ENCODE assay signal across 22 cellular contexts in genomic region chr3:43754316-43754715, GRCh38.
DNase-seq lines count a peak whose midpoint lies in the region; ATAC-seq and TF ChIP-seq lines count a peak whose summit lies in the region.
"Had no signal": no experiment of that assay in that cellular context is flagged by ENCODE, and none has a peak within 500 bp of the region (broad histone marks: within the 10 kb centered on the region; RNA-seq: fewer than 3 reads in every experiment).

No MANE protein-coding gene starts in this region.

- H3K4me3 ChIP-seq in CD8-positive, alpha-beta T cell (ENCODE audit: low read depth, low read length) = no peak overlapping the region
- no peak overlapping the region for H3K4me3 ChIP-seq in osteoblast (ENCODE audit: insufficient read depth, low read length)
- H3K4me3 ChIP-seq: heart left ventricle, K562, right atrium auricular region, suprapubic skin had no signal

- no peaks in the 10 kb centered on the region for H3K27me3 ChIP-seq in CD8-positive, alpha-beta T cell (ENCODE audit: insufficient read depth, low read length)
- no peaks in the 10 kb centered on the region for H3K27me3 ChIP-seq in osteoblast (ENCODE audit: insufficient read depth, low read length)
- H3K27me3 ChIP-seq: heart left ventricle, right atrium auricular region, suprapubic skin had no signal

- ATAC-seq in CD8-positive, alpha-beta T cell = no peak
- ATAC-seq in GM19467 (IDR thresholded peaks at IDR 0.05; ENCODE audit: unreplicated experiment) (no peak), GM19328 (IDR thresholded peaks at IDR 0.05; ENCODE audit: unreplicated experiment) (no peak)
- ATAC-seq in stimulated activated naive B cell treated with anti-CD40 and anti-IgM and Interleukin-4, amounts not matched to agents 10 μg/mL and 1 μg/mL and 100 μg/mL, for 72 hours (replicated peaks) = no peak
- ATAC-seq: K562 had no signal

- H3K27ac ChIP-seq in CD8-positive, alpha-beta T cell (ENCODE audit: low read depth, low read length) = no peak overlapping the region
- peak overlapping the region; percentile 35 for H3K27ac ChIP-seq in osteoblast (ENCODE audit: low read depth, low read length)
- H3K27ac ChIP-seq: heart left ventricle, right atrium auricular region, suprapubic skin had no signal

- no peak for TF ChIP-seq CTCF in CD8-positive, alpha-beta T cell (IDR thresholded peaks at IDR 0.05)
- TF ChIP-seq CTCF in chondrocyte (IDR thresholded peaks at IDR 0.05) (no peak), osteoblast (IDR thresholded peaks at IDR 0.05; ENCODE audit: extremely low read depth, low read depth, low read length) (no peak)

- H3K27ac Mint-ChIP-seq in CD8-positive, alpha-beta T cell = peak overlapping the region; percentile 92
- peak overlapping the region; percentile 75 for H3K27ac Mint-ChIP-seq in chondrocyte (ENCODE audit: unreplicated experiment)
- H3K27ac Mint-ChIP-seq in stimulated activated naive B cell treated with anti-CD40 and anti-IgM and Interleukin-4, amounts not matched to agents 10 μg/mL and 1 μg/mL and 100 μg/mL, for 72 hours = no peak overlapping the region
- H3K27ac Mint-ChIP-seq: activated CD4-positive, alpha-beta T cell treated with anti-CD3 and anti-CD28 coated beads, Interleukin-2, amount 10 ng/mL, durations not matched to agents 24 days and 14 days; activated naive CD4-positive, alpha-beta T cell treated with anti-CD3 and anti-CD28 coated beads, Interleukin-2, amount 10 ng/mL, durations not matched to agents 7 days and 5 days; dendritic cell treated with granulocyte-macrophage colony-stimulating factor and Interleukin-4, amounts not matched to agents 40 ng/mL and 50 ng/mL, for 4 days; mesothelial cell of epicardium had no signal

- intact Hi-C loops in CD8-positive, alpha-beta T cell (cut with DNase I, micrococcal nuclease) = no loop called here

- POLR2A ChIA-PET in CD8-positive, alpha-beta T cell (lab: Charles Lee) = no interaction called here

- H4K20me1 ChIP-seq in osteoblast (ENCODE audit: insufficient read depth, low read length) = no peaks in the 10 kb centered on the region

- H3K79me2 ChIP-seq in osteoblast (ENCODE audit: insufficient read depth, low read length) = no peaks in the 10 kb centered on the region

- no peaks in the 10 kb centered on the region for H3K27me3 Mint-ChIP-seq in CD8-positive, alpha-beta T cell (ENCODE audit: low read depth)
- H3K27me3 Mint-ChIP-seq in chondrocyte (ENCODE audit: low read depth) = no peaks in the 10 kb centered on the region
- H3K27me3 Mint-ChIP-seq in stimulated activated naive B cell treated with anti-CD40 and anti-IgM and Interleukin-4, amounts not matched to agents 10 μg/mL and 1 μg/mL and 100 μg/mL, for 72 hours = peaks cover 20% of the 10 kb centered on the region in 2 donors

- peaks cover 39% of the 10 kb centered on the region for H3K4me1 ChIP-seq in CD8-positive, alpha-beta T cell (ENCODE audit: insufficient read depth, low read length)
- H3K4me1 ChIP-seq in osteoblast (ENCODE audit: insufficient read depth, low read length) = peaks cover 30% of the 10 kb centered on the region

- CTCF ChIA-PET in CD8-positive, alpha-beta T cell (lab: Charles Lee) = interaction anchor here (0.7 to 1.7 kb wide), 4 partner anchors 11 to 210 kb away, joined by 3 to 6 read pairs (median 4); no protein-coding TSS in a partner anchor

- H3K9me3 Mint-ChIP-seq in CD8-positive, alpha-beta T cell = no peaks in the 10 kb centered on the region
- H3K9me3 Mint-ChIP-seq in chondrocyte (ENCODE audit: low read depth) = peaks cover 4% of the 10 kb centered on the region
- no peaks in the 10 kb centered on the region for H3K9me3 Mint-ChIP-seq in stimulated activated naive B cell treated with anti-CD40 and anti-IgM and Interleukin-4, amounts not matched to agents 10 μg/mL and 1 μg/mL and 100 μg/mL, for 72 hours
- H3K9me3 Mint-ChIP-seq: activated CD4-positive, alpha-beta T cell treated with anti-CD3 and anti-CD28 coated beads, Interleukin-2, amount 10 ng/mL, durations not matched to agents 24 days and 14 days; activated naive CD4-positive, alpha-beta T cell treated with anti-CD3 and anti-CD28 coated beads, Interleukin-2, amount 10 ng/mL, durations not matched to agents 7 days and 5 days; dendritic cell treated with granulocyte-macrophage colony-stimulating factor and Interleukin-4, amounts not matched to agents 40 ng/mL and 50 ng/mL, for 4 days had no signal

- H3K36me3 ChIP-seq in CD8-positive, alpha-beta T cell (ENCODE audit: insufficient read depth, low read length) = no peaks in the 10 kb centered on the region
- H3K36me3 ChIP-seq in osteoblast (ENCODE audit: insufficient read depth, low read length) = no peaks in the 10 kb centered on the region
- H3K36me3 ChIP-seq: heart left ventricle, right atrium auricular region, suprapubic skin had no signal

- no peak overlapping the region for H2AFZ ChIP-seq in osteoblast (ENCODE audit: low read length)

- no peak for DNase-seq in CD8-positive, alpha-beta T cell
- DNase-seq in LHCN-M2 (ENCODE audit: low read depth) = peak; percentile 69
- DNase-seq in chondrocyte (ENCODE audit: low spot score) = no peak
- DNase-seq in osteoblast (ENCODE audit: insufficient read length, low spot score, missing footprints) = no peak
- no peak for DNase-seq in stimulated activated naive B cell treated with anti-CD40 and anti-IgM and Interleukin-4, amounts not matched to agents 10 μg/mL and 1 μg/mL and 100 μg/mL, for 72 hours
- DNase-seq in NCI-H69 (lab: John Stamatoyannopoulos, UW) = no peak
- DNase-seq: activated CD4-positive, alpha-beta T cell treated with anti-CD3 and anti-CD28 coated beads, Interleukin-2, amount 10 ng/mL, durations not matched to agents 24 days and 14 days; activated CD8-positive, alpha-beta memory T cell treated with anti-CD3 and anti-CD28 coated beads, Interleukin-2, amount 50 U/mL, for 48 hours; activated naive CD4-positive, alpha-beta T cell treated with anti-CD3 and anti-CD28 coated beads, Interleukin-2, amount 10 ng/mL, durations not matched to agents 7 days and 5 days; erythroblast; heart left ventricle; kidney; NCI-H2227 treated with DMSO at 0.1 percent for 48 hours; NK-92 treated with Interleukin-12 subunit alpha and Interleukin-12 subunit beta, amount 100 ng/mL, for 24 hours; stimulated activated CD4-positive, alpha-beta T cell treated with anti-CD3 and anti-CD28 coated beads, Interleukin-2, amount 100 ng/mL, for 48 hours had no signal

- H3K4me2 ChIP-seq in osteoblast (ENCODE audit: insufficient read depth, low read length) = peak overlapping the region; percentile 38

- H3K4me3 Mint-ChIP-seq in CD8-positive, alpha-beta T cell = no peak overlapping the region
- H3K4me3 Mint-ChIP-seq in chondrocyte (ENCODE audit: unreplicated experiment) = no peak overlapping the region
- no peak overlapping the region for H3K4me3 Mint-ChIP-seq in stimulated activated naive B cell treated with anti-CD40 and anti-IgM and Interleukin-4, amounts not matched to agents 10 μg/mL and 1 μg/mL and 100 μg/mL, for 72 hours
- H3K4me3 Mint-ChIP-seq: activated CD4-positive, alpha-beta T cell treated with anti-CD3 and anti-CD28 coated beads, Interleukin-2, amount 10 ng/mL, durations not matched to agents 24 days and 14 days; activated naive CD4-positive, alpha-beta T cell treated with anti-CD3 and anti-CD28 coated beads, Interleukin-2, amount 10 ng/mL, durations not matched to agents 7 days and 5 days; dendritic cell treated with granulocyte-macrophage colony-stimulating factor and Interleukin-4, amounts not matched to agents 40 ng/mL and 50 ng/mL, for 4 days; mesothelial cell of epicardium had no signal

- H3K9me3 ChIP-seq in CD8-positive, alpha-beta T cell (ENCODE audit: low read length) = no peaks in the 10 kb centered on the region
- no peaks in the 10 kb centered on the region for H3K9me3 ChIP-seq in osteoblast (ENCODE audit: low read depth, low read length)
- H3K9me3 ChIP-seq: heart left ventricle, right atrium auricular region, suprapubic skin had no signal

- peaks cover 54% of the 10 kb centered on the region for H3K4me1 Mint-ChIP-seq in CD8-positive, alpha-beta T cell (ENCODE audit: low read depth)
- H3K4me1 Mint-ChIP-seq in chondrocyte (ENCODE audit: low read depth) = peaks cover 27% of the 10 kb centered on the region
- H3K4me1 Mint-ChIP-seq in stimulated activated naive B cell treated with anti-CD40 and anti-IgM and Interleukin-4, amounts not matched to agents 10 μg/mL and 1 μg/mL and 100 μg/mL, for 72 hours = no peaks in the 10 kb centered on the region

- no peaks in the 10 kb centered on the region for H3K36me3 Mint-ChIP-seq in CD8-positive, alpha-beta T cell
- H3K36me3 Mint-ChIP-seq in chondrocyte (ENCODE audit: low read depth) = no peaks in the 10 kb centered on the region
- H3K36me3 Mint-ChIP-seq in stimulated activated naive B cell treated with anti-CD40 and anti-IgM and Interleukin-4, amounts not matched to agents 10 μg/mL and 1 μg/mL and 100 μg/mL, for 72 hours = no peaks in the 10 kb centered on the region
- H3K36me3 Mint-ChIP-seq: activated naive CD4-positive, alpha-beta T cell treated with anti-CD3 and anti-CD28 coated beads, Interleukin-2, amount 10 ng/mL, durations not matched to agents 7 days and 5 days; mesothelial cell of epicardium had no signal
